10 cellular contexts compared by ENCODE assay signal in genomic region chr10:22475527-22475856, GRCh38.
DNase-seq lines count a peak whose midpoint lies in the region; TF ChIP-seq lines count a peak whose summit lies in the region.
"Had no signal": no experiment of that assay in that cellular context is flagged by ENCODE, and none has a peak within 500 bp of the region (broad histone marks: within the 10 kb centered on the region; RNA-seq: fewer than 3 reads in every experiment).

No MANE protein-coding gene starts in this region.

- H3K27ac Mint-ChIP-seq in CD14-positive monocyte, result no peak overlapping the region

- 10% methylated on average over 16 of the region's 16 CpGs for WGBS in ovary, 3 donors

- no peak overlapping the region for H3K9ac ChIP-seq in HUES48 (ENCODE audit: low read depth, low read length)

- H3K9me3 ChIP-seq in HUES48 (ENCODE audit: control insufficient read depth, insufficient read depth, low read length), result no peaks in the 10 kb centered on the region
- no peaks in the 10 kb centered on the region for H3K9me3 ChIP-seq in ovary

- H3K27me3 Mint-ChIP-seq in CD14-positive monocyte (ENCODE audit: low read depth in 3 of 3), result peaks cover 69 to 86% (median 76%) of the 10 kb centered on the region in 3 donors

- no peak for TF ChIP-seq POLR2A in ovary (IDR thresholded peaks at IDR 0.05)

- no peak for TF ChIP-seq EP300 in ovary (IDR thresholded peaks at IDR 0.05)

- H3K27ac ChIP-seq in HUES48 (ENCODE audit: low read depth, low read length) (no peak overlapping the region), ovary (no peak overlapping the region)

- H3K4me3 Mint-ChIP-seq in CD14-positive monocyte, result peak overlapping the region; percentile 77 to 97

- DNase-seq in CD14-positive monocyte (ENCODE audit: low spot score) (no peak), epithelial cell of proximal tubule (ENCODE audit: low read depth) (no peak), ovary (no peak), D341Med (ENCODE audit: low spot score) (no peak), HuH-7 (ENCODE audit: low spot score) (no peak), SW 1271 (lab: John Stamatoyannopoulos, UW) (no peak), kidney tubule cell (ENCODE audit: low spot score) (no peak)
- DNase-seq: NCI-H1694; stimulated activated CD4-positive, alpha-beta T cell treated with anti-CD3 and anti-CD28 coated beads, Interleukin-1b, Interleukin-23, amount 100 ng/mL, for 48 hours had no signal

- peaks cover 15% of the 10 kb centered on the region for H3K4me1 Mint-ChIP-seq in CD14-positive monocyte

- intact Hi-C loops in CD14-positive monocyte (cut with micrococcal nuclease) (no loop called here), ovary (cut with DNase I) (no loop called here)

- H3K4me3 ChIP-seq in HUES48 (ENCODE audit: low read depth, low read length), result peak overlapping the region; percentile 55
- H3K4me3 ChIP-seq in epithelial cell of proximal tubule (ENCODE audit: low read depth, low read length), result peak overlapping the region; percentile 16
- H3K4me3 ChIP-seq in ovary, result peak overlapping the region; percentile 36

- H3K4me1 ChIP-seq in HUES48 (ENCODE audit: control insufficient read depth, insufficient read depth, low read length), result peaks cover 11% of the 10 kb centered on the region
- H3K4me1 ChIP-seq in ovary (ENCODE audit: insufficient read depth), result peaks cover 1% of the 10 kb centered on the region

- TF ChIP-seq CTCF in CD14-positive monocyte (IDR thresholded peaks at IDR 0.05) (no peak), epithelial cell of proximal tubule (conservative IDR thresholded peaks at IDR 0.05; ENCODE audit: low read depth, low read length) (no peak), ovary (IDR thresholded peaks at IDR 0.05) (no peak)

- H3K36me3 ChIP-seq in HUES48 (ENCODE audit: control insufficient read depth, insufficient read depth, low read length) (no peaks in the 10 kb centered on the region), ovary (no peaks in the 10 kb centered on the region)

- peaks cover 3% of the 10 kb centered on the region in 2 donors for H3K36me3 Mint-ChIP-seq in CD14-positive monocyte

- peaks cover 0 to 17% (median 2%) of the 10 kb centered on the region in 7 donors for H3K9me3 Mint-ChIP-seq in CD14-positive monocyte

- H3K27me3 ChIP-seq in HUES48 (ENCODE audit: control insufficient read depth, insufficient read depth, low read length) (peaks cover 98% of the 10 kb centered on the region), ovary (peaks cover 2% of the 10 kb centered on the region)
